Comparison of ENCODE assay signal across 21 cellular contexts in the genomic region with DNA sequence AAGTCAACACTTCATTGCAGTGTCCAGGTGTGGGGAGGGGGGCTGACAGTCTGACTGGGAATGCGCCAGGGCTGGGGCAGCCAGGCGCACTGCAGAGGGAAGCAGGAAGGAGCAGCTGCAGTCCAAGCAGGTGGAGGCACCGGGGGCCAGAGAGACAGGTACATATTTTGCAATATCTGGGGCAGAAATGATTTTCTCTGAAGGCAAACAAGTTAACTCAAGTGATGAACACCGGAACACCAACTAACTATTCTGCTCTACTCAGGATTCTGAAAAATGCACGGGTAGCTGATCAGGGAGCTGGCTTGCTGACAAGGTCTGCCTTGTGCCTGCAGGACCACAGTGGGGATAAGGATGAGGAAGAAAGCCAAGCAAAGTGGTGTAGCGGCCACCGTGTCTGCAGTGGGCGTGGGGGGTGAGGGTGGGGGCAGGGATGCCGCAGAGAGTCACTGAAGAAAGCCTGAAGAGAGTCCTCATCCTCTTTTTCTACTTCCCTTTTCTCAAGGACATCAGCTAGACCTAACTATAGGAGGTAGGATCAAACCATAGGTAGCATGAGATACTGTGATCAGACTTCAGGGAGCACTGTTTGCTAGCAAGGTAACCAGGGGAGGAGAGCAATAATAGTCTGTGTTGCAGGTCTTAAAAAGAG.
DNase-seq lines count a peak whose midpoint lies in the region; ATAC-seq and TF ChIP-seq lines count a peak whose summit lies in the region.
"Had no signal": no experiment of that assay in that cellular context is flagged by ENCODE, and none has a peak within 500 bp of the region (broad histone marks: within the 10 kb centered on the region; RNA-seq: fewer than 3 reads in every experiment).

No MANE protein-coding gene starts in this region.

- TF ChIP-seq CTCF in WTC11 (IDR thresholded peaks at IDR 0.05) = no peak
- TF ChIP-seq CTCF in thyroid gland (IDR thresholded peaks at IDR 0.05) = no peak
- TF ChIP-seq CTCF in mucosa of descending colon (IDR thresholded peaks at IDR 0.05) = no peak
- no peak for TF ChIP-seq CTCF in activated CD8-positive, alpha-beta T cell treated with anti-CD3 and anti-CD28 coated beads for 36 hours (IDR thresholded peaks at IDR 0.05)

- no peaks in the 10 kb centered on the region for H3K27me3 ChIP-seq in thyroid gland
- H3K27me3 ChIP-seq: right atrium auricular region, testis had no signal

- H3K4me3 ChIP-seq in thyroid gland (replicated peaks in 1 of 3) (no peak overlapping the region), mucosa of descending colon (no peak overlapping the region)
- H3K4me3 ChIP-seq: pancreas, right atrium auricular region, testis had no signal

- TF ChIP-seq POLR2A in thyroid gland (IDR thresholded peaks at IDR 0.05) = no peak

- H3K9me3 ChIP-seq in thyroid gland (no peaks in the 10 kb centered on the region), mucosa of descending colon (no peaks in the 10 kb centered on the region)
- H3K9me3 ChIP-seq: pancreas, right atrium auricular region, testis had no signal

- peak overlapping the region in 1 of 3 donors; percentile 61 for H3K27ac ChIP-seq in thyroid gland
- H3K27ac ChIP-seq: pancreas, right atrium auricular region, testis had no signal

- no peaks in the 10 kb centered on the region for H3K9me3 Mint-ChIP-seq in activated naive CD8-positive, alpha-beta T cell treated with anti-CD3 and anti-CD28 coated beads, Interleukin-2, amount 50 U/mL, for 24 hours
- H3K9me3 Mint-ChIP-seq in activated naive CD8-positive, alpha-beta T cell treated with anti-CD3 and anti-CD28 coated beads for 36 hours = no peaks in the 10 kb centered on the region
- H3K9me3 Mint-ChIP-seq in WTC11 = no peaks in the 10 kb centered on the region
- no peaks in the 10 kb centered on the region for H3K9me3 Mint-ChIP-seq in activated CD8-positive, alpha-beta T cell treated with anti-CD3 and anti-CD28 coated beads for 36 hours
- H3K9me3 Mint-ChIP-seq: activated naive CD4-positive, alpha-beta T cell treated with anti-CD3 and anti-CD28 coated beads for 36 hours; nephron; stimulated activated naive B cell treated with anti-CD40 and anti-IgM and Interleukin-4, amounts not matched to agents 10 μg/mL and 1 μg/mL and 100 μg/mL, for 72 hours had no signal

- no peak for DNase-seq in activated naive CD8-positive, alpha-beta T cell treated with anti-CD3 and anti-CD28 coated beads, Interleukin-2, amount 50 U/mL, for 24 hours
- no peak for DNase-seq in activated naive CD8-positive, alpha-beta T cell treated with anti-CD3 and anti-CD28 coated beads for 36 hours
- DNase-seq in NCI-H69 (lab: John Stamatoyannopoulos, UW) = peak; percentile 67
- no peak for DNase-seq in WTC11 (ENCODE audit: low spot score)
- peak; percentile 53 to 56 for DNase-seq in thyroid gland
- DNase-seq in mucosa of descending colon = no peak
- DNase-seq in activated CD8-positive, alpha-beta T cell treated with anti-CD3 and anti-CD28 coated beads for 36 hours = no peak
- DNase-seq: activated CD4-positive, alpha-beta T cell treated with anti-CD3 and anti-CD28 coated beads for 1 hour; activated naive CD4-positive, alpha-beta T cell treated with anti-CD3 and anti-CD28 coated beads for 36 hours; activated T-cell treated with anti-CD3 and anti-CD28 coated beads, Interleukin-2, amount 50 U/mL, for 1 hour; Kasumi-1; NCI-H1105 treated with DMSO at 0.1 percent for 48 hours; pancreas; stimulated activated CD4-positive, alpha-beta T cell treated with anti-CD3 and anti-CD28 coated beads, Interleukin-2, amount 100 ng/mL, for 48 hours; stimulated activated naive B cell treated with anti-CD40 and anti-IgM and Interleukin-4, amounts not matched to agents 10 μg/mL and 1 μg/mL and 100 μg/mL, for 72 hours; testis had no signal

- POLR2A ChIA-PET in WTC11 (lab: Charles Lee) = no interaction called here
- POLR2A ChIA-PET in activated CD8-positive, alpha-beta T cell treated with anti-CD3 and anti-CD28 coated beads for 36 hours (lab: Charles Lee) = interaction anchor here (0.9 kb wide), 1 partner anchor 302 kb away, joined by 4 read pairs; no protein-coding TSS in a partner anchor

- H3K4me3 Mint-ChIP-seq in activated naive CD8-positive, alpha-beta T cell treated with anti-CD3 and anti-CD28 coated beads, Interleukin-2, amount 50 U/mL, for 24 hours = no peak overlapping the region
- H3K4me3 Mint-ChIP-seq in activated naive CD8-positive, alpha-beta T cell treated with anti-CD3 and anti-CD28 coated beads for 36 hours = no peak overlapping the region
- no peak overlapping the region for H3K4me3 Mint-ChIP-seq in WTC11
- no peak overlapping the region for H3K4me3 Mint-ChIP-seq in activated CD8-positive, alpha-beta T cell treated with anti-CD3 and anti-CD28 coated beads for 36 hours
- H3K4me3 Mint-ChIP-seq: activated naive CD4-positive, alpha-beta T cell treated with anti-CD3 and anti-CD28 coated beads for 36 hours; nephron; stimulated activated naive B cell treated with anti-CD40 and anti-IgM and Interleukin-4, amounts not matched to agents 10 μg/mL and 1 μg/mL and 100 μg/mL, for 72 hours had no signal

- ATAC-seq in activated naive CD8-positive, alpha-beta T cell treated with anti-CD3 and anti-CD28 coated beads, Interleukin-2, amount 50 U/mL, for 24 hours = no peak
- ATAC-seq in WTC11 (no peak), mucosa of descending colon (no peak), HG02870 (IDR thresholded peaks at IDR 0.05; ENCODE audit: unreplicated experiment) (no peak)
- no peak for ATAC-seq in activated CD8-positive, alpha-beta T cell treated with anti-CD3 and anti-CD28 coated beads for 36 hours
- ATAC-seq: HCT116; Right ventricle myocardium inferior; stimulated activated naive B cell treated with anti-CD40 and anti-IgM and Interleukin-4, amounts not matched to agents 10 μg/mL and 1 μg/mL and 100 μg/mL, for 72 hours had no signal

- peaks cover 19 to 42% of the 10 kb centered on the region in 2 donors for H3K4me1 ChIP-seq in thyroid gland
- H3K4me1 ChIP-seq in mucosa of descending colon (ENCODE audit: low read depth) = no peaks in the 10 kb centered on the region
- H3K4me1 ChIP-seq: pancreas, right atrium auricular region, testis had no signal

- 39 to 44% methylated on average over 9 of the region's 9 CpGs for WGBS in thyroid gland, 2 donors

- H3K36me3 Mint-ChIP-seq in activated naive CD8-positive, alpha-beta T cell treated with anti-CD3 and anti-CD28 coated beads, Interleukin-2, amount 50 U/mL, for 24 hours (ENCODE audit: low read depth) = no peaks in the 10 kb centered on the region
- no peaks in the 10 kb centered on the region for H3K36me3 Mint-ChIP-seq in activated naive CD8-positive, alpha-beta T cell treated with anti-CD3 and anti-CD28 coated beads for 36 hours
- no peaks in the 10 kb centered on the region for H3K36me3 Mint-ChIP-seq in WTC11
- no peaks in the 10 kb centered on the region for H3K36me3 Mint-ChIP-seq in activated CD8-positive, alpha-beta T cell treated with anti-CD3 and anti-CD28 coated beads for 36 hours (ENCODE audit: low read depth)
- H3K36me3 Mint-ChIP-seq: stimulated activated naive B cell treated with anti-CD40 and anti-IgM and Interleukin-4, amounts not matched to agents 10 μg/mL and 1 μg/mL and 100 μg/mL, for 72 hours had no signal

- intact Hi-C loops in thyroid gland (cut with DNase I) = no loop called here
- intact Hi-C loops in mucosa of descending colon (cut with DNase I, micrococcal nuclease) = loop anchor here in 1 of 2 donors (5.0 kb wide), 1 partner anchor 59 kb away; no protein-coding TSS in a partner anchor
- intact Hi-C loops in activated CD8-positive, alpha-beta T cell treated with anti-CD3 and anti-CD28 coated beads for 36 hours (cut with micrococcal nuclease) = no loop called here

- H3K27me3 Mint-ChIP-seq in activated naive CD8-positive, alpha-beta T cell treated with anti-CD3 and anti-CD28 coated beads, Interleukin-2, amount 50 U/mL, for 24 hours = no peaks in the 10 kb centered on the region
- H3K27me3 Mint-ChIP-seq in activated naive CD8-positive, alpha-beta T cell treated with anti-CD3 and anti-CD28 coated beads for 36 hours = no peaks in the 10 kb centered on the region
- no peaks in the 10 kb centered on the region for H3K27me3 Mint-ChIP-seq in WTC11 (ENCODE audit: low read depth)
- H3K27me3 Mint-ChIP-seq in activated CD8-positive, alpha-beta T cell treated with anti-CD3 and anti-CD28 coated beads for 36 hours = no peaks in the 10 kb centered on the region

- H3K36me3 ChIP-seq in thyroid gland (no peaks in the 10 kb centered on the region), mucosa of descending colon (ENCODE audit: low read depth) (no peaks in the 10 kb centered on the region)
- H3K36me3 ChIP-seq: pancreas, right atrium auricular region had no signal

- CTCF ChIA-PET in WTC11 (lab: Charles Lee) = interaction anchor here (0.8 to 5.1 kb wide), 6 partner anchors 9 to 164 kb away, joined by 3 to 27 read pairs (median 7); no protein-coding TSS in a partner anchor
- CTCF ChIA-PET in activated CD8-positive, alpha-beta T cell treated with anti-CD3 and anti-CD28 coated beads for 36 hours (lab: Charles Lee) = interaction anchor here (1.5 to 2.6 kb wide), 2 partner anchors 10 to 17 kb away, joined by 5 to 16 read pairs; no protein-coding TSS in a partner anchor

- peak overlapping the region; percentile 56 for H3K27ac Mint-ChIP-seq in activated naive CD8-positive, alpha-beta T cell treated with anti-CD3 and anti-CD28 coated beads, Interleukin-2, amount 50 U/mL, for 24 hours
- H3K27ac Mint-ChIP-seq in activated naive CD8-positive, alpha-beta T cell treated with anti-CD3 and anti-CD28 coated beads for 36 hours = no peak overlapping the region
- H3K27ac Mint-ChIP-seq in WTC11 = 0 out of 2 replicates have a peak overlapping the region, but pooled peaks have one; percentile 12
- H3K27ac Mint-ChIP-seq in activated CD8-positive, alpha-beta T cell treated with anti-CD3 and anti-CD28 coated beads for 36 hours = no peak overlapping the region
- H3K27ac Mint-ChIP-seq: activated naive CD4-positive, alpha-beta T cell treated with anti-CD3 and anti-CD28 coated beads for 36 hours; nephron; stimulated activated naive B cell treated with anti-CD40 and anti-IgM and Interleukin-4, amounts not matched to agents 10 μg/mL and 1 μg/mL and 100 μg/mL, for 72 hours had no signal

- no peaks in the 10 kb centered on the region for H3K4me1 Mint-ChIP-seq in activated naive CD8-positive, alpha-beta T cell treated with anti-CD3 and anti-CD28 coated beads, Interleukin-2, amount 50 U/mL, for 24 hours
- no peaks in the 10 kb centered on the region for H3K4me1 Mint-ChIP-seq in activated naive CD8-positive, alpha-beta T cell treated with anti-CD3 and anti-CD28 coated beads for 36 hours
- peaks cover 61% of the 10 kb centered on the region for H3K4me1 Mint-ChIP-seq in WTC11
- no peaks in the 10 kb centered on the region for H3K4me1 Mint-ChIP-seq in activated CD8-positive, alpha-beta T cell treated with anti-CD3 and anti-CD28 coated beads for 36 hours (ENCODE audit: low read depth)

Comparison
In these comparisons a context has a peak if more than half of its experiments do, and no peak if none do; other contexts are left out.
1. H3K27ac Mint-ChIP-seq: peak in activated naive CD8-positive, alpha-beta T cell treated with anti-CD3 and anti-CD28 coated beads, Interleukin-2, amount 50 U/mL, for 24 hours (single experiment) and WTC11 (single experiment); none in activated naive CD8-positive, alpha-beta T cell treated with anti-CD3 and anti-CD28 coated beads for 36 hours (single experiment) and activated CD8-positive, alpha-beta T cell treated with anti-CD3 and anti-CD28 coated beads for 36 hours (single experiment).
2. DNase-seq: peak in NCI-H69 (single experiment) and thyroid gland (2 of 2); none in activated naive CD8-positive, alpha-beta T cell treated with anti-CD3 and anti-CD28 coated beads, Interleukin-2, amount 50 U/mL, for 24 hours (single experiment), activated naive CD8-positive, alpha-beta T cell treated with anti-CD3 and anti-CD28 coated beads for 36 hours (single experiment), WTC11 (single experiment), mucosa of descending colon (0 of 3) and activated CD8-positive, alpha-beta T cell treated with anti-CD3 and anti-CD28 coated beads for 36 hours (single experiment).